Comparison of ENCODE assay signal across 1 cellular context in genomic region chr11:47185305-47186075, GRCh38.
TF ChIP-seq lines count a peak whose summit lies in the region.

No MANE protein-coding gene starts in this region.

TF ChIP-seq in GM12878, 131 proteins besides CTCF, POLR2A, EP300 and RAD21:
- TF ChIP-seq JUNB (IDR thresholded peaks at IDR 0.05), result no peak
- TF ChIP-seq RB1 (IDR thresholded peaks at IDR 0.05; ENCODE audit: borderline replicate concordance), result no peak
- no peak for TF ChIP-seq IRF3 (IDR thresholded peaks at IDR 0.05)
- no peak for TF ChIP-seq ZZZ3 (IDR thresholded peaks at IDR 0.05; ENCODE audit: control insufficient read depth, insufficient read length, low read depth)
- no peak for TF ChIP-seq SIN3A (IDR thresholded peaks at IDR 0.05; ENCODE audit: low read depth, low read length)
- TF ChIP-seq, protein P1, sequence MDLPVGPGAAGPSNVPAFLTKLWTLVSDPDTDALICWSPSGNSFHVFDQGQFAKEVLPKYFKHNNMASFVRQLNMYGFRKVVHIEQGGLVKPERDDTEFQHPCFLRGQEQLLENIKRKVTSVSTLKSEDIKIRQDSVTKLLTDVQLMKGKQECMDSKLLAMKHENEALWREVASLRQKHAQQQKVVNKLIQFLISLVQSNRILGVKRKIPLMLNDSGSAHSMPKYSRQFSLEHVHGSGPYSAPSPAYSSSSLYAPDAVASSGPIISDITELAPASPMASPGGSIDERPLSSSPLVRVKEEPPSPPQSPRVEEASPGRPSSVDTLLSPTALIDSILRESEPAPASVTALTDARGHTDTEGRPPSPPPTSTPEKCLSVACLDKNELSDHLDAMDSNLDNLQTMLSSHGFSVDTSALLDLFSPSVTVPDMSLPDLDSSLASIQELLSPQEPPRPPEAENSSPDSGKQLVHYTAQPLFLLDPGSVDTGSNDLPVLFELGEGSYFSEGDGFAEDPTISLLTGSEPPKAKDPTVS (IDR thresholded peaks at IDR 0.05; ENCODE audit: low read depth, low read length), result no peak
- TF ChIP-seq, protein P2, sequence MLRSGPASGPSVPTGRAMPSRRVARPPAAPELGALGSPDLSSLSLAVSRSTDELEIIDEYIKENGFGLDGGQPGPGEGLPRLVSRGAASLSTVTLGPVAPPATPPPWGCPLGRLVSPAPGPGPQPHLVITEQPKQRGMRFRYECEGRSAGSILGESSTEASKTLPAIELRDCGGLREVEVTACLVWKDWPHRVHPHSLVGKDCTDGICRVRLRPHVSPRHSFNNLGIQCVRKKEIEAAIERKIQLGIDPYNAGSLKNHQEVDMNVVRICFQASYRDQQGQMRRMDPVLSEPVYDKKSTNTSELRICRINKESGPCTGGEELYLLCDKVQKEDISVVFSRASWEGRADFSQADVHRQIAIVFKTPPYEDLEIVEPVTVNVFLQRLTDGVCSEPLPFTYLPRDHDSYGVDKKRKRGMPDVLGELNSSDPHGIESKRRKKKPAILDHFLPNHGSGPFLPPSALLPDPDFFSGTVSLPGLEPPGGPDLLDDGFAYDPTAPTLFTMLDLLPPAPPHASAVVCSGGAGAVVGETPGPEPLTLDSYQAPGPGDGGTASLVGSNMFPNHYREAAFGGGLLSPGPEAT (IDR thresholded peaks at IDR 0.05; ENCODE audit: low read depth), result no peak
- no peak for TF ChIP-seq TARDBP (IDR thresholded peaks at IDR 0.05; ENCODE audit: borderline replicate concordance)
- no peak for TF ChIP-seq ATF7 (IDR thresholded peaks at IDR 0.05; ENCODE audit: low read depth)
- no peak for TF ChIP-seq SMAD1 (IDR thresholded peaks at IDR 0.05; ENCODE audit: low read depth, partially characterized antibody)
- no peak for TF ChIP-seq ELK1 (IDR thresholded peaks at IDR 0.05; ENCODE audit: low read depth, low read length)
- TF ChIP-seq ZSCAN29 (IDR thresholded peaks at IDR 0.05), result no peak
- TF ChIP-seq HDAC6 (IDR thresholded peaks at IDR 0.05; ENCODE audit: unreplicated experiment), result no peak
- no peak for TF ChIP-seq NRF1 (conservative IDR thresholded peaks at IDR 0.05; ENCODE audit: low read depth, low read length)
- no peak for TF ChIP-seq ZBED1 (IDR thresholded peaks at IDR 0.05; ENCODE audit: borderline replicate concordance)
- no peak for TF ChIP-seq TCF3 (IDR thresholded peaks at IDR 0.05; ENCODE audit: borderline replicate concordance, insufficient read depth, low read depth, low read length)
- no peak for TF ChIP-seq HDGF (IDR thresholded peaks at IDR 0.05)
- no peak for TF ChIP-seq MEF2B (IDR thresholded peaks at IDR 0.05; ENCODE audit: partially characterized antibody, poor library complexity, severe bottlenecking)
- no peak for TF ChIP-seq SREBF2 (IDR thresholded peaks at IDR 0.05; ENCODE audit: low read length)
